In genomic region chr22:37219534-37219933, GRCh38 we compare ENCODE assay signal across 11 cellular contexts. TPM values are rescaled to one million over a fixed set of nuclear protein-coding genes. Genes with fewer than 3 reads are reported as not detected.
A peak's percentile ranks its signal among the peaks of the same experiment; 100 is the strongest.
DNase-seq lines count a peak whose midpoint lies in the region; ATAC-seq and TF ChIP-seq lines count a peak whose summit lies in the region.
"Had no signal": no experiment of that assay in that cellular context is flagged by ENCODE, and none has a peak within 500 bp of the region (broad histone marks: within the 10 kb centered on the region; RNA-seq: fewer than 3 reads in every experiment).

No MANE protein-coding gene starts in this region.

- TF ChIP-seq CTCF in activated B cell treated with CpG ODN at 0.5 μM for 24 hours (IDR thresholded peaks at IDR 0.05): no peak
- TF ChIP-seq CTCF in nephron progenitor cell (IDR thresholded peaks at IDR 0.05): no peak

- intact Hi-C loops in activated CD4-positive, alpha-beta T cell treated with anti-CD3 and anti-CD28 coated beads for 36 hours (cut with DNase I, micrococcal nuclease): loop anchor here (1.0 to 2.0 kb wide), 9 partner anchors 11 to 97 kb away; no protein-coding TSS in a partner anchor
- intact Hi-C loops in activated B cell treated with CpG ODN at 0.5 μM for 24 hours (cut with micrococcal nuclease): loop anchor here (1.0 kb wide), 2 partner anchors 11 to 23 kb away; no protein-coding TSS in a partner anchor

- peak; percentile 8 for ATAC-seq in activated CD4-positive, alpha-beta T cell treated with anti-CD3 and anti-CD28 coated beads for 36 hours
- peak; percentile 10 for ATAC-seq in HG02642 (IDR thresholded peaks at IDR 0.05; ENCODE audit: poor library complexity, unreplicated experiment)
- ATAC-seq in activated B cell treated with CpG ODN at 0.5 μM for 24 hours (ENCODE audit: low read depth): no peak
- ATAC-seq in stimulated activated memory B cell treated with anti-CD40 and anti-IgM and Interleukin-4, amounts not matched to agents 10 μg/mL and 1 μg/mL and 100 μg/mL, for 72 hours: no peak

- no peak for DNase-seq in activated CD4-positive, alpha-beta T cell treated with anti-CD3 and anti-CD28 coated beads for 36 hours
- no peak for DNase-seq in activated CD4-positive, alpha-beta T cell treated with anti-CD3 and anti-CD28 coated beads, Interleukin-2, amount 50 U/mL, for 1 hour
- DNase-seq in activated B cell treated with CpG ODN at 0.5 μM for 24 hours (no peak), SW480 (ENCODE audit: low spot score) (no peak), nephron progenitor cell (no peak), MG63 (no peak)
- DNase-seq: NCI-H446 treated with DMSO at 0.1 percent for 48 hours, retina had no signal

- peak overlapping the region; percentile 78 for H3K4me3 Mint-ChIP-seq in activated CD4-positive, alpha-beta T cell treated with anti-CD3 and anti-CD28 coated beads for 36 hours
- H3K4me3 Mint-ChIP-seq in activated B cell treated with CpG ODN at 0.5 μM for 24 hours: peak overlapping the region; percentile 71
- H3K4me3 Mint-ChIP-seq in stimulated activated memory B cell treated with anti-CD40 and anti-IgM and Interleukin-4, amounts not matched to agents 10 μg/mL and 1 μg/mL and 100 μg/mL, for 72 hours: peak overlapping the region; percentile 61
- H3K4me3 Mint-ChIP-seq in nephron progenitor cell: no peak overlapping the region

- POLR2A ChIA-PET in activated CD4-positive, alpha-beta T cell treated with anti-CD3 and anti-CD28 coated beads for 36 hours (lab: Charles Lee): interaction anchor here (0.6 to 1.8 kb wide), 6 partner anchors 10 to 857 kb away, joined by 3 to 11 read pairs (median 6); partner anchors contain the start of gene IL2RB
- POLR2A ChIA-PET in activated B cell treated with CpG ODN at 0.5 μM for 24 hours (lab: Charles Lee): interaction anchor here (1.2 to 11.8 kb wide), 5 partner anchors 10 to 99 kb away, joined by 4 to 304 read pairs (median 32); partner anchors contain the start of gene RAC2

- peaks cover 85% of the 10 kb centered on the region for H3K4me1 Mint-ChIP-seq in activated CD4-positive, alpha-beta T cell treated with anti-CD3 and anti-CD28 coated beads for 36 hours
- H3K4me1 Mint-ChIP-seq in activated B cell treated with CpG ODN at 0.5 μM for 24 hours (peaks cover 85% of the 10 kb centered on the region), nephron progenitor cell (peaks cover 19% of the 10 kb centered on the region)
- peaks cover 83% of the 10 kb centered on the region for H3K4me1 Mint-ChIP-seq in stimulated activated memory B cell treated with anti-CD40 and anti-IgM and Interleukin-4, amounts not matched to agents 10 μg/mL and 1 μg/mL and 100 μg/mL, for 72 hours

- no peak overlapping the region for H3K4me3 ChIP-seq in MG63
- H3K4me3 ChIP-seq: lung had no signal

- H3K27me3 Mint-ChIP-seq in activated CD4-positive, alpha-beta T cell treated with anti-CD3 and anti-CD28 coated beads for 36 hours: no peaks in the 10 kb centered on the region
- H3K27me3 Mint-ChIP-seq in activated B cell treated with CpG ODN at 0.5 μM for 24 hours: no peaks in the 10 kb centered on the region
- no peaks in the 10 kb centered on the region for H3K27me3 Mint-ChIP-seq in stimulated activated memory B cell treated with anti-CD40 and anti-IgM and Interleukin-4, amounts not matched to agents 10 μg/mL and 1 μg/mL and 100 μg/mL, for 72 hours
- H3K27me3 Mint-ChIP-seq in nephron progenitor cell (ENCODE audit: low read depth, poor library complexity): peaks cover 32% of the 10 kb centered on the region

- H3K27me3 ChIP-seq in MG63: no peaks in the 10 kb centered on the region

- H3K9me3 ChIP-seq in MG63: no peaks in the 10 kb centered on the region

- H3K27ac Mint-ChIP-seq in activated CD4-positive, alpha-beta T cell treated with anti-CD3 and anti-CD28 coated beads for 36 hours: peak overlapping the region; percentile 94
- peak overlapping the region; percentile 99 for H3K27ac Mint-ChIP-seq in activated B cell treated with CpG ODN at 0.5 μM for 24 hours
- H3K27ac Mint-ChIP-seq in stimulated activated memory B cell treated with anti-CD40 and anti-IgM and Interleukin-4, amounts not matched to agents 10 μg/mL and 1 μg/mL and 100 μg/mL, for 72 hours: peak overlapping the region; percentile 69
- H3K27ac Mint-ChIP-seq in nephron progenitor cell: no peak overlapping the region

- H3K36me3 ChIP-seq in MG63: no peaks in the 10 kb centered on the region

- peaks cover 78% of the 10 kb centered on the region for H3K36me3 Mint-ChIP-seq in activated CD4-positive, alpha-beta T cell treated with anti-CD3 and anti-CD28 coated beads for 36 hours (ENCODE audit: low read depth)
- H3K36me3 Mint-ChIP-seq in activated B cell treated with CpG ODN at 0.5 μM for 24 hours (ENCODE audit: low read depth): peaks cover 18% of the 10 kb centered on the region
- peaks cover 28% of the 10 kb centered on the region for H3K36me3 Mint-ChIP-seq in stimulated activated memory B cell treated with anti-CD40 and anti-IgM and Interleukin-4, amounts not matched to agents 10 μg/mL and 1 μg/mL and 100 μg/mL, for 72 hours
- H3K36me3 Mint-ChIP-seq in nephron progenitor cell (ENCODE audit: low read depth): no peaks in the 10 kb centered on the region

- peaks cover 13% of the 10 kb centered on the region for H3K9me3 Mint-ChIP-seq in activated CD4-positive, alpha-beta T cell treated with anti-CD3 and anti-CD28 coated beads for 36 hours (ENCODE audit: low read depth)
- H3K9me3 Mint-ChIP-seq in activated B cell treated with CpG ODN at 0.5 μM for 24 hours (peaks cover 2% of the 10 kb centered on the region), nephron progenitor cell (peaks cover 3% of the 10 kb centered on the region)
- peaks cover 8% of the 10 kb centered on the region for H3K9me3 Mint-ChIP-seq in stimulated activated memory B cell treated with anti-CD40 and anti-IgM and Interleukin-4, amounts not matched to agents 10 μg/mL and 1 μg/mL and 100 μg/mL, for 72 hours

- CTCF ChIA-PET in activated CD4-positive, alpha-beta T cell treated with anti-CD3 and anti-CD28 coated beads for 36 hours (lab: Charles Lee): interaction anchor here (1.0 to 6.3 kb wide), 7 partner anchors 11 to 57 kb away, joined by 3 to 37 read pairs (median 4); partner anchors contain the start of gene RAC2
- CTCF ChIA-PET in activated B cell treated with CpG ODN at 0.5 μM for 24 hours (lab: Charles Lee): interaction anchor here (1.5 to 2.9 kb wide), 3 partner anchors 20 to 41 kb away, joined by 4 to 22 read pairs (median 11); no protein-coding TSS in a partner anchor

RNA-seq across cellular contexts. Expression of gene SSTR3, which starts 7.3 kb away (rescaled TPM):
- 10 to 100 TPM; 14.8 to 15.6 TPM for total RNA-seq in activated CD4-positive, alpha-beta T cell treated with anti-CD3 and anti-CD28 coated beads for 36 hours
- total RNA-seq in activated B cell treated with CpG ODN at 0.5 μM for 24 hours: 1.7 and 1.8 TPM in 2 replicates
- total RNA-seq in MG63 (2014; rRNA removed; shearing (Covaris generic); ENCODE audit: low replicate concordance): not detected in 2 replicates

RNA-seq across cellular contexts. Expression of gene RAC2, which starts 24.5 kb away (rescaled TPM):
- 100 to 1,000 TPM; 692 to 930 TPM for total RNA-seq in activated CD4-positive, alpha-beta T cell treated with anti-CD3 and anti-CD28 coated beads for 36 hours
- 518 and 557 TPM in 2 replicates for total RNA-seq in activated B cell treated with CpG ODN at 0.5 μM for 24 hours
- total RNA-seq in MG63 (2014; rRNA removed; shearing (Covaris generic); ENCODE audit: low replicate concordance): not detected in 2 replicates

RNA-seq across cellular contexts. Expression of gene C1QTNF6, which starts 31.5 kb away (rescaled TPM):
- total RNA-seq in activated CD4-positive, alpha-beta T cell treated with anti-CD3 and anti-CD28 coated beads for 36 hours: 1 to 10 TPM; 8.4 to 8.7 TPM
- 5.2 and 8.2 TPM in 2 replicates for total RNA-seq in activated B cell treated with CpG ODN at 0.5 μM for 24 hours
- total RNA-seq in MG63 (2014; rRNA removed; shearing (Covaris generic); ENCODE audit: low replicate concordance): 3.9 and 23.9 TPM in 2 replicates

Comparison
In these comparisons a context has a peak if more than half of its experiments do, and no peak if none do; other contexts are left out.
1. ATAC-seq: peak in activated CD4-positive, alpha-beta T cell treated with anti-CD3 and anti-CD28 coated beads for 36 hours (single experiment) and HG02642 (single experiment); none in activated B cell treated with CpG ODN at 0.5 μM for 24 hours (single experiment) and stimulated activated memory B cell treated with anti-CD40 and anti-IgM and Interleukin-4, amounts not matched to agents 10 μg/mL and 1 μg/mL and 100 μg/mL, for 72 hours (single experiment).
2. RNA of gene RAC2, which starts 24.5 kb away (total RNA-seq): 692 to 930 TPM in activated CD4-positive, alpha-beta T cell treated with anti-CD3 and anti-CD28 coated beads for 36 hours and 518 to 557 TPM in activated B cell treated with CpG ODN at 0.5 μM for 24 hours; not detected in MG63; every median in the first group is over 100 times any median in the second.